Comparison of ENCODE assay signal across 26 cellular contexts in the genomic region with DNA sequence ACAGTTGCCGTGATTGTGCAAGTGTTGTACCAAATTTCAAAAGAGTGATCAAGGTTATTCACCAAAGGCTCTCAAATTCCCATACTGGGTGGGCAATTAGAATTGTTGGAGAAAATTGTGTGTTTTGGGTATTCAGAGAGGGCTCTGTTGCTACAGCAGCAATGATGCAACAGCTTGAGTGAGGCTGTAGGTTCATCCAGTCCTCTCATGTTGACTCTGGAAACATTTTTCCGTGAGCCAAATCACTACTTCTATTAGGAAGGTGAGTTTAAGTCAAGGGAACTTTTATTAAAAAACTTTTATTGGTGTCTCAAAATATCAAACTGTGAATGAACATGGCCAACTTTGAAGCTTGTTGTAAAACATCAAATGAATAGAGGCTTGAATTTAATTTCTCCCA.
"Had no signal": no experiment of that assay in that cellular context is flagged by ENCODE, and none has a peak within 500 bp of the region (broad histone marks: within the 10 kb centered on the region; RNA-seq: fewer than 3 reads in every experiment).

No MANE protein-coding gene starts in this region.

- H3K9me3 ChIP-seq: neutrophil, pancreas, suprapubic skin, transverse colon, upper lobe of right lung, uterus had no signal

- H3K4me1 ChIP-seq: uterus had no signal

- H3K4me3 ChIP-seq: coronary artery, lung, pancreas, smooth muscle cell, suprapubic skin, transverse colon, upper lobe of right lung, uterus had no signal

- DNase-seq: dermis blood vessel endothelial cell; effector CD4-positive, alpha-beta T cell; hypothalamus; immature natural killer cell; islet precursor cell; kidney glomerular epithelial cell; left colon; left ventricle myocardium superior; natural killer cell; pancreas; stimulated activated CD4-positive, alpha-beta T cell treated with anti-CD3 and anti-CD28 coated beads, Interleukin-12 subunit alpha, Interleukin-12 subunit beta, amount 100 ng/mL, for 4 hours; stimulated activated CD4-positive, alpha-beta T cell treated with anti-CD3 and anti-CD28 coated beads, Interleukin-1b, Interleukin-23, amount 100 ng/mL, for 48 hours; stimulated activated CD4-positive, alpha-beta T cell treated with anti-CD3 and anti-CD28 coated beads, Interleukin-4, amount 100 ng/mL, for 1 hour; stimulated activated CD8-positive, alpha-beta memory T cell treated with anti-CD3 and anti-CD28 coated beads, Interleukin-4, amount 100 ng/mL, for 48 hours; stimulated activated naive CD4-positive, alpha-beta T cell; stimulated activated naive CD8-positive, alpha-beta T cell treated with anti-CD3 and anti-CD28 coated beads, Interleukin-15, amount 100 ng/mL, for 72 hours; transverse colon; upper lobe of right lung; uterus had no signal

- H3K4me2 ChIP-seq: smooth muscle cell had no signal

- H3K36me3 ChIP-seq: neutrophil, pancreas, suprapubic skin, transverse colon, upper lobe of right lung, uterus had no signal

- H3K27ac ChIP-seq: neutrophil, suprapubic skin, transverse colon, upper lobe of right lung, uterus had no signal

- H3K27me3 ChIP-seq: neutrophil, pancreas, suprapubic skin, transverse colon, upper lobe of right lung, uterus had no signal

- H3K36me3 Mint-ChIP-seq: immature natural killer cell, memory B cell, natural killer cell had no signal

- ATAC-seq: left colon; left ventricle myocardium superior; natural killer cell; sciatic nerve; stimulated activated naive CD8-positive, alpha-beta T cell treated with anti-CD3 and anti-CD28 coated beads, Interleukin-15, amount 100 ng/mL, for 72 hours; upper lobe of right lung had no signal

- H3K27me3 Mint-ChIP-seq: memory B cell had no signal

- H3K27ac Mint-ChIP-seq: memory B cell; stimulated activated naive CD8-positive, alpha-beta T cell treated with anti-CD3 and anti-CD28 coated beads, Interleukin-15, amount 100 ng/mL, for 72 hours had no signal

- H3K9me3 Mint-ChIP-seq: immature natural killer cell, memory B cell, natural killer cell had no signal

- H3K4me3 Mint-ChIP-seq: immature natural killer cell; memory B cell; natural killer cell; stimulated activated naive CD8-positive, alpha-beta T cell treated with anti-CD3 and anti-CD28 coated beads, Interleukin-15, amount 100 ng/mL, for 72 hours had no signal
